Comparison of ENCODE assay signal across 27 cellular contexts in the genomic region with DNA sequence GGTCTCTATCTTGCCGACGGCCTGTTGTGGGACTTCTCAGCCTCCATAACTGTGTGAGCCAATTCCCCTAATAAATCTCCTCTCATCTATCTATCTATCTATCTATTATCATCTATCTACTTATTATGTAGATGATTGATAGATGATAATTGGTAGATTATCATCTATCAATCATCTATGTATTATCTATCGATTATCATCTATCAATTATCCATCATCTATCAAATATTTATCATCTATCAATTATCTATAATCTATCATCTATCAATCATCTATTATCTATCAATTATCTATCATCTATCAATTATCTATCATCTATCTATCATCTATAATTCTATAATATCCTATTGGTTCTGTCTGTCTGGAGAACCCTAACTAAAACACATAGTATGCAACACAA.
"Had no signal": no experiment of that assay in that cellular context is flagged by ENCODE, and none has a peak within 500 bp of the region (broad histone marks: within the 10 kb centered on the region; RNA-seq: fewer than 3 reads in every experiment).

No MANE protein-coding gene starts in this region.

- H3K4me1 ChIP-seq: suprapubic skin, testis, thyroid gland, tibial artery, tibial nerve, transverse colon, upper lobe of left lung, upper lobe of right lung, uterus had no signal

- H3K27ac ChIP-seq: stomach, suprapubic skin, testis, thoracic aorta, thyroid gland, tibial artery, tibial nerve, transverse colon, upper lobe of left lung, upper lobe of right lung, uterus, vagina had no signal

- DNase-seq: stimulated activated CD4-positive, alpha-beta T cell treated with anti-CD3 and anti-CD28 coated beads, Interleukin-2, amount 100 ng/mL, for 48 hours; stimulated activated CD4-positive, alpha-beta T cell treated with anti-CD3 and anti-CD28 coated beads, Interleukin-4, amount 100 ng/mL, for 1 hour; stimulated activated CD4-positive, alpha-beta T cell treated with anti-CD3 and anti-CD28 coated beads, Interleukin-4, amount 100 ng/mL, for 24 hours; stimulated activated CD4-positive, alpha-beta T cell treated with anti-CD3 and anti-CD28 coated beads, Interleukin-4, amount 100 ng/mL, for 4 hours; stimulated activated CD8-positive, alpha-beta memory T cell treated with anti-CD3 and anti-CD28 coated beads, Interleukin-4, amount 100 ng/mL, for 48 hours; stimulated activated naive B cell treated with anti-CD40 and anti-IgM and Interleukin-4, amounts not matched to agents 10 μg/mL and 1 μg/mL and 100 μg/mL, for 72 hours; stimulated activated naive CD4-positive, alpha-beta T cell; stimulated activated naive CD4-positive, alpha-beta T cell treated with Interleukin-2 at 50 U/mL for 16 hours; stimulated activated naive CD8-positive, alpha-beta T cell treated with anti-CD3 and anti-CD28 coated beads, Interleukin-15, amount 100 ng/mL, for 72 hours; stimulated activated naive CD8-positive, alpha-beta T cell treated with anti-CD3 and anti-CD28 coated beads, Interleukin-15, Interleukin-2, amounts not matched to agents 100 U/mL and 50 U/mL, for 24 hours; stomach; substantia nigra; testis; thyroid gland; tibial artery; transverse colon; trophoblast cell; upper lobe of left lung; upper lobe of right lung; uterus had no signal

- H3K36me3 ChIP-seq: stomach, suprapubic skin, thoracic aorta, thyroid gland, tibial artery, tibial nerve, transverse colon, upper lobe of left lung, upper lobe of right lung, uterus, vagina had no signal

- ATAC-seq: stimulated activated effector memory CD8-positive, alpha-beta T cell treated with anti-CD3 and anti-CD28 coated beads, Interleukin-12 subunit alpha, Interleukin-12 subunit beta, amount 100 ng/mL, for 72 hours; stimulated activated memory B cell treated with anti-CD40 and anti-IgM and Interleukin-4, amounts not matched to agents 10 μg/mL and 1 μg/mL and 100 μg/mL, for 72 hours; stimulated activated naive B cell treated with anti-CD40 and anti-IgM and Interleukin-4, amounts not matched to agents 10 μg/mL and 1 μg/mL and 100 μg/mL, for 72 hours; stimulated activated naive CD8-positive, alpha-beta T cell treated with anti-CD3 and anti-CD28 coated beads, Interleukin-15, amount 100 ng/mL, for 72 hours; stimulated activated naive CD8-positive, alpha-beta T cell treated with anti-CD3 and anti-CD28 coated beads, Interleukin-15, Interleukin-2, amounts not matched to agents 100 U/mL and 50 U/mL, for 24 hours had no signal

- H3K27me3 ChIP-seq: stomach, suprapubic skin, testis, thyroid gland, tibial artery, tibial nerve, transverse colon, upper lobe of left lung, upper lobe of right lung, uterus, vagina had no signal

- FAIRE-seq: urothelium cell line had no signal

- H3K4me3 ChIP-seq: stomach, suprapubic skin, testis, thoracic aorta, thyroid gland, tibial artery, tibial nerve, transverse colon, upper lobe of left lung, upper lobe of right lung, uterus, vagina had no signal

- H3K9me3 ChIP-seq: stomach, suprapubic skin, testis, thoracic aorta, thyroid gland, tibial artery, transverse colon, upper lobe of left lung, upper lobe of right lung, uterus, vagina had no signal
